ENCODE assay signal across 9 cellular contexts in the genomic region with DNA sequence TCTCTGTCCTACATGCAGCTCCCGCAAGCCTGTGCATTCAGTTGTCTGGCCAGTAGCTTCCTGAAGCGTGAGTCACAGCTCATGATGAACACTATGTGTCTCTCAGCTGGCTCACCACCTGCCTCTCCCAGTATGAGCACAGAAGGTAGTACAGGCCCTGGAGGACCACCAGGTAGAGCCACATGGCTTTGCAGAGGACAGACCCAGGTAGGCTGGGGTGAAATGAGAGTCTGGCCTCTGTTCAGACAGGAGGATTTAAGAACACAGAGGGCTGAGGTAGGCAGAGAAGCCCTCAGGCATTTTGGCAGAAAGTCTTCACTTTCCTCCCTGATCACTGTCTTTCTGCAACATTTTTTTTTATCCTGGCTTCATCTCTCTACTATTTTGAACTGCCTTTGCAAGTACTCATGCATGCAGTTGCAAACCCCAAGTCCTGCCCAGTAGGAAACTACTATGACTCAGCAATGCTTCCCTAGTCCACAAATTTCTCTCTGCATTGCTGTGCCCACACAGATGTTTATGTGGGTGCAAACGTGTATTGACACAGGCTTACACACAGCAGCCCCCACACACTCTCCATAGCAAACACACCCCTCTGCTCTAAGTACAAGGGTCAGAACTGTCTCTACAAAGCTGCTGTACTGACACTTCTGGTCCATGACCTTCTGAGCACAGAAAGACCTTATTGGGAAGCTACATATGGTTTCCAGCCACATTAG. TPM values are rescaled to one million over a fixed set of nuclear protein-coding genes. Genes with fewer than 3 reads are reported as not detected.
DNase-seq lines count a peak whose midpoint lies in the region; ATAC-seq, FAIRE-seq and TF ChIP-seq lines count a peak whose summit lies in the region.
"Had no signal": no experiment of that assay in that cellular context is flagged by ENCODE, and none has a peak within 500 bp of the region (broad histone marks: within the 10 kb centered on the region; RNA-seq: fewer than 3 reads in every experiment).

No MANE protein-coding gene starts in this region.

- no peaks in the 10 kb centered on the region for H3K9me3 Mint-ChIP-seq in dendritic cell treated with granulocyte-macrophage colony-stimulating factor and Interleukin-4, amounts not matched to agents 40 ng/mL and 50 ng/mL, for 4 days
- H3K9me3 Mint-ChIP-seq: central memory CD8-positive, alpha-beta T cell had no signal

- H3K27ac ChIP-seq in prostate gland (no peak overlapping the region), kidney (ENCODE audit: low read depth in 2 of 2, low read length in 2 of 2) (no peak overlapping the region)

- H3K9me3 ChIP-seq in prostate gland (no peaks in the 10 kb centered on the region), kidney (ENCODE audit: control insufficient read depth in 1 of 2, low read length in 2 of 2) (no peaks in the 10 kb centered on the region)

- in situ Hi-C loops in GM13976 (cut with MboI; ENCODE audit: low sequenced_read_pairs, unreplicated experiment) = no loop called here

- DNase-seq in GM04504 (ENCODE audit: low read depth) (peak; percentile 27), HuH-7.5 (ENCODE audit: low spot score) (peak; percentile 28), prostate gland (ENCODE audit: low spot score) (peak; percentile 23), frontal cortex (ENCODE audit: low spot score in 2 of 2) (no peak), kidney (no peak), GM13976 (ENCODE audit: low spot score) (no peak)

- TF ChIP-seq POLR2A in prostate gland (IDR thresholded peaks at IDR 0.05) = no peak

- H3K4me3 ChIP-seq in prostate gland (no peak overlapping the region), kidney (ENCODE audit: low read length in 2 of 2) (no peak overlapping the region)

- no peak overlapping the region for H3K4me3 Mint-ChIP-seq in dendritic cell treated with granulocyte-macrophage colony-stimulating factor and Interleukin-4, amounts not matched to agents 40 ng/mL and 50 ng/mL, for 4 days
- H3K4me3 Mint-ChIP-seq: central memory CD8-positive, alpha-beta T cell had no signal

- no peaks in the 10 kb centered on the region for H3K36me3 ChIP-seq in prostate gland
- no peaks in the 10 kb centered on the region for H3K36me3 ChIP-seq in kidney (ENCODE audit: control insufficient read depth in 1 of 2, insufficient read depth in 2 of 2, low read length in 2 of 2)

- no peaks in the 10 kb centered on the region for H3K27me3 ChIP-seq in prostate gland (replicated peaks; ENCODE audit: insufficient read depth)

- H3K27ac Mint-ChIP-seq in dendritic cell treated with granulocyte-macrophage colony-stimulating factor and Interleukin-4, amounts not matched to agents 40 ng/mL and 50 ng/mL, for 4 days = peak overlapping the region; percentile 9

- no peaks in the 10 kb centered on the region for H3K36me3 Mint-ChIP-seq in dendritic cell treated with granulocyte-macrophage colony-stimulating factor and Interleukin-4, amounts not matched to agents 40 ng/mL and 50 ng/mL, for 4 days (ENCODE audit: low read depth)

- H3K4me1 Mint-ChIP-seq in dendritic cell treated with granulocyte-macrophage colony-stimulating factor and Interleukin-4, amounts not matched to agents 40 ng/mL and 50 ng/mL, for 4 days (ENCODE audit: low read depth) = peaks cover 20% of the 10 kb centered on the region
- H3K4me1 Mint-ChIP-seq: central memory CD8-positive, alpha-beta T cell had no signal

- WGBS in prostate gland = 10% methylated on average over 2 of the region's 3 CpGs

- no peak for ATAC-seq in HG03378 (IDR thresholded peaks at IDR 0.05; ENCODE audit: unreplicated experiment)

- H3K4me1 ChIP-seq in prostate gland (replicated peaks) (no peaks in the 10 kb centered on the region), kidney (ENCODE audit: control insufficient read depth in 1 of 2, insufficient read depth in 1 of 2, low read depth in 1 of 2, low read length in 2 of 2) (peaks cover 5 to 7% of the 10 kb centered on the region in 2 donors)

- H3K27me3 Mint-ChIP-seq in dendritic cell treated with granulocyte-macrophage colony-stimulating factor and Interleukin-4, amounts not matched to agents 40 ng/mL and 50 ng/mL, for 4 days = peaks cover 5% of the 10 kb centered on the region

- no peak for TF ChIP-seq CTCF in prostate gland (IDR thresholded peaks at IDR 0.05)
- TF ChIP-seq CTCF in kidney (IDR thresholded peaks at IDR 0.05; ENCODE audit: borderline replicate concordance, extremely low read depth, insufficient read depth) = no peak
- no peak for TF ChIP-seq CTCF in GM13976 (IDR thresholded peaks at IDR 0.05; ENCODE audit: borderline replicate concordance, control extremely low read depth, extremely low read depth, insufficient read depth, missing control alignments)

- no peak for FAIRE-seq in frontal cortex (lab: Jason Lieb, UNC)
- no peak for FAIRE-seq in kidney (lab: Jason Lieb, UNC)

- H3K9ac ChIP-seq in kidney (ENCODE audit: low read length in 2 of 2) = no peak overlapping the region

- intact Hi-C loops in dendritic cell treated with granulocyte-macrophage colony-stimulating factor and Interleukin-4, amounts not matched to agents 40 ng/mL and 50 ng/mL, for 4 days (cut with micrococcal nuclease) = no loop called here
- intact Hi-C loops in prostate gland (cut with DNase I) (no loop called here), kidney (cut with DNase I) (no loop called here)

RNA-seq across cellular contexts. Expression of a gene that starts 7.2 kb away (rescaled TPM):
- total RNA-seq in prostate gland = 1 to 10 TPM in 1 of 2 donors, not detected in 1; 1.1 TPM
- 0.41 TPM for total RNA-seq in frontal cortex
- not detected for total RNA-seq in kidney
- not detected for polyA plus RNA-seq in kidney (ENCODE audit: insufficient read depth, low read depth, low replicate concordance)

RNA-seq across cellular contexts. Expression of a gene that starts 15.9 kb away (rescaled TPM):
- total RNA-seq in prostate gland = 1 to 10 TPM; 4.4 to 7.8 TPM
- 0.41 TPM for total RNA-seq in frontal cortex
- total RNA-seq in kidney = 0.41 TPM
- 0.15 TPM for polyA plus RNA-seq in kidney (ENCODE audit: insufficient read depth, low read depth, low replicate concordance)

Comparison
In these comparisons a context has a peak if more than half of its experiments do, and no peak if none do; other contexts are left out.
1. DNase-seq: peak in GM04504 (single experiment), HuH-7.5 (single experiment) and prostate gland (single experiment); none in frontal cortex (0 of 2), kidney (single experiment) and GM13976 (single experiment).